In genomic region chr1:212819704-212820103, GRCh38 we compare ENCODE assay signal across 11 cellular contexts. TPM values are rescaled to one million over a fixed set of nuclear protein-coding genes. Genes with fewer than 3 reads are reported as not detected.
DNase-seq lines count a peak whose midpoint lies in the region; ATAC-seq, FAIRE-seq and TF ChIP-seq lines count a peak whose summit lies in the region.
"Had no signal": no experiment of that assay in that cellular context is flagged by ENCODE, and none has a peak within 500 bp of the region (broad histone marks: within the 10 kb centered on the region; RNA-seq: fewer than 3 reads in every experiment).

No MANE protein-coding gene starts in this region.

- ATAC-seq in GM21390 (IDR thresholded peaks at IDR 0.05; ENCODE audit: unreplicated experiment) (peak; percentile 75), HG03439 (IDR thresholded peaks at IDR 0.05; ENCODE audit: unreplicated experiment) (peak; percentile 73)

- no peaks in the 10 kb centered on the region for H3K9me3 ChIP-seq in MG63

- H3K4me3 ChIP-seq in fibroblast of villous mesenchyme (ENCODE audit: low read depth, low read length) = no peak overlapping the region
- H3K4me3 ChIP-seq in MG63 = no peak overlapping the region

- no peak for TF ChIP-seq POLR2A in GM12891 (IDR thresholded peaks at IDR 0.05; ENCODE audit: low read depth, low read length)

- DNase-seq in GM12891 (ENCODE audit: insufficient read length, low spot score) (no peak), fibroblast of villous mesenchyme (ENCODE audit: low read depth) (peak; percentile 92), NCI-H2171 (lab: John Stamatoyannopoulos, UW) (no peak), MV-4-11 (lab: John Stamatoyannopoulos, UW) (no peak), SHP77 (lab: John Stamatoyannopoulos, UW) (no peak), MG63 (no peak)
- DNase-seq: activated CD4-positive, alpha-beta T cell treated with anti-CD3 and anti-CD28 coated beads for 4 hours; CD4-positive, CD25-positive, alpha-beta regulatory T cell; OCI-M1 had no signal

- no peak for TF ChIP-seq CTCF in fibroblast of villous mesenchyme (IDR thresholded peaks at IDR 0.05; ENCODE audit: insufficient read depth, low read depth, low read length)

- H3K36me3 ChIP-seq in MG63 = no peaks in the 10 kb centered on the region

- FAIRE-seq in GM12891 (lab: Jason Lieb, UNC) = peak; percentile 77

- H3K27me3 ChIP-seq in MG63 = no peaks in the 10 kb centered on the region

TF ChIP-seq in GM12891, 5 proteins besides CTCF, POLR2A, EP300 and RAD21:
- TF ChIP-seq POU2F2 (IDR thresholded peaks at IDR 0.05; ENCODE audit: low read depth, low read length) (0 out of 2 replicates have a peak, but pooled peaks have one; percentile 17), SPI1 (IDR thresholded peaks at IDR 0.05; ENCODE audit: low read depth, low read length) (no peak)

RNA-seq across cellular contexts. Expression of gene SPATA45, which starts 27.7 kb away (rescaled TPM):
- polyA plus RNA-seq in GM12891 (2012; ENCODE audit: low read depth, missing spikeins) = not detected
- total RNA-seq in fibroblast of villous mesenchyme = 0.43 TPM in 1 of 2 replicates, not detected in the other
- not detected in 2 replicates for total RNA-seq in MG63 (2014; rRNA removed; shearing (Covaris generic); ENCODE audit: low replicate concordance)
- total RNA-seq: CD4-positive, CD25-positive, alpha-beta regulatory T cell had no signal

RNA-seq across cellular contexts. Expression of gene TATDN3, which starts 28.0 kb away (rescaled TPM):
- 11.1 TPM for polyA plus RNA-seq in GM12891 (2012; ENCODE audit: low read depth, missing spikeins)
- 10.6 and 15.5 TPM in 2 replicates for total RNA-seq in fibroblast of villous mesenchyme
- 15.6 and 19.5 TPM in 2 replicates for total RNA-seq in MG63 (2014; rRNA removed; shearing (Covaris generic); ENCODE audit: low replicate concordance)

RNA-seq across cellular contexts. Expression of gene NSL1, which starts 28.1 kb away (rescaled TPM):
- polyA plus RNA-seq in GM12891 (2012; ENCODE audit: low read depth, missing spikeins) = 20.4 TPM
- total RNA-seq in fibroblast of villous mesenchyme = 36.7 and 42.3 TPM in 2 replicates
- total RNA-seq in MG63 (2014; rRNA removed; shearing (Covaris generic); ENCODE audit: low replicate concordance) = 69.0 and 100 TPM in 2 replicates

RNA-seq across cellular contexts. Expression of gene FLVCR1, which starts 38.4 kb away (rescaled TPM):
- polyA plus RNA-seq in GM12891 (2012; ENCODE audit: low read depth, missing spikeins) = 9.5 TPM
- total RNA-seq in fibroblast of villous mesenchyme = 9.0 and 15.1 TPM in 2 replicates
- total RNA-seq in MG63 (2014; rRNA removed; shearing (Covaris generic); ENCODE audit: low replicate concordance) = 4.5 and 9.3 TPM in 2 replicates
